Comparison of ENCODE assay signal across 8 cellular contexts in genomic region chr1:64469977-64470669, GRCh38. TPM values are rescaled to one million over a fixed set of nuclear protein-coding genes. Genes with fewer than 3 reads are reported as not detected.
DNase-seq lines count a peak whose midpoint lies in the region; ATAC-seq, FAIRE-seq and TF ChIP-seq lines count a peak whose summit lies in the region.

Gene CACHD1, plus strand, starts transcription at chr1:64470129. Its CDS starts 616 bp downstream, at chr1:64470745.

- H3K9me3 Mint-ChIP-seq in CD4-positive, alpha-beta T cell: no peaks in the 10 kb centered on the region

- intact Hi-C loops in CD4-positive, alpha-beta T cell (cut with DNase I, micrococcal nuclease): loop anchor here (2.0 to 10.0 kb wide), 7 partner anchors 37 to 352 kb away; no protein-coding TSS in a partner anchor
- intact Hi-C loops in stomach (cut with DNase I; ENCODE audit: low total_unique reads): loop anchor here (10.0 kb wide), 1 partner anchor 205 kb away; no protein-coding TSS in a partner anchor

- no peaks in the 10 kb centered on the region for H3K36me3 ChIP-seq in HUES64 (ENCODE audit: insufficient read depth, low read length)
- no peaks in the 10 kb centered on the region for H3K36me3 ChIP-seq in neuron (ENCODE audit: insufficient read depth, low read length)
- no peaks in the 10 kb centered on the region for H3K36me3 ChIP-seq in stomach

- no peak within 1 kb of the TSS for H3K27ac ChIP-seq in CD4-positive, alpha-beta T cell (ENCODE audit: low read depth, low read length)
- H3K27ac ChIP-seq in HUES64 (ENCODE audit: low read depth, low read length) (peak within 1 kb of the TSS; percentile 81), stomach (peak within 1 kb of the TSS; percentile 81 to 92 (median 91))

- CTCF ChIA-PET in CD4-positive, alpha-beta T cell (lab: Charles Lee): no interaction called here

- H3K9me3 ChIP-seq in CD4-positive, alpha-beta T cell (ENCODE audit: control insufficient read depth, low read length): no peaks in the 10 kb centered on the region
- H3K9me3 ChIP-seq in HUES64 (ENCODE audit: insufficient read depth, low read depth, low read length) (no peaks in the 10 kb centered on the region), neuron (ENCODE audit: low read length) (no peaks in the 10 kb centered on the region), stomach (no peaks in the 10 kb centered on the region)

- peak within 1 kb of the TSS; percentile 86 for H3K4me3 ChIP-seq in HUES64 (ENCODE audit: low read length)
- peak within 1 kb of the TSS; percentile 85 for H3K4me3 ChIP-seq in neuron (ENCODE audit: low read length)
- peak within 1 kb of the TSS; percentile 65 to 88 (median 84) for H3K4me3 ChIP-seq in stomach

- no peak for TF ChIP-seq POLR2A in stomach (IDR thresholded peaks at IDR 0.05)

- H3K36me3 Mint-ChIP-seq in CD4-positive, alpha-beta T cell (ENCODE audit: low read depth): peaks cover 4% of the 10 kb centered on the region

- H3K4me1 ChIP-seq in HUES64 (ENCODE audit: insufficient read depth, low read length) (peaks cover 34% of the 10 kb centered on the region), neuron (ENCODE audit: insufficient read depth, low read length) (peaks cover 37% of the 10 kb centered on the region), stomach (peaks cover 12 to 52% (median 46%) of the 10 kb centered on the region in 4 donors)

- peak; percentile 86 for ATAC-seq in CD4-positive, alpha-beta T cell (ENCODE audit: poor library complexity)
- ATAC-seq in GM21360 (IDR thresholded peaks at IDR 0.05; ENCODE audit: unreplicated experiment): peak; percentile 94

- under 1% methylated on average over 84 of the region's 84 CpGs for WGBS in HUES64
- 0 to 2% (median 1%) methylated on average over 19 to 84 of the region's 84 CpGs for WGBS in stomach, 5 donors

- H2AFZ ChIP-seq in neuron (ENCODE audit: low read depth, low read length): peak within 1 kb of the TSS; percentile 31

- peak; percentile 40 for TF ChIP-seq CTCF in CD4-positive, alpha-beta T cell (IDR thresholded peaks at IDR 0.05)
- peak in 3 of 7 experiments; percentile 23 to 58 (median 55) for TF ChIP-seq CTCF in stomach (IDR thresholded peaks at IDR 0.05)

- peaks cover 31% of the 10 kb centered on the region for H3K27me3 ChIP-seq in CD4-positive, alpha-beta T cell (ENCODE audit: control insufficient read depth, insufficient read depth, low read length)
- H3K27me3 ChIP-seq in HUES64 (ENCODE audit: insufficient read depth, low read length): peaks cover 29% of the 10 kb centered on the region
- no peaks in the 10 kb centered on the region for H3K27me3 ChIP-seq in neuron (ENCODE audit: insufficient read depth, low read length)
- H3K27me3 ChIP-seq in stomach: peaks cover 0 to 25% (median 0%) of the 10 kb centered on the region in 3 donors

- TF ChIP-seq EP300 in stomach (IDR thresholded peaks at IDR 0.05): no peak

- H3K27ac Mint-ChIP-seq in CD4-positive, alpha-beta T cell: peak within 1 kb of the TSS; percentile 62

- POLR2A ChIA-PET in CD4-positive, alpha-beta T cell (lab: Charles Lee): no interaction called here

- peak; percentile 4 for FAIRE-seq in RCC 7860 (lab: Jason Lieb, UNC)
- FAIRE-seq in frontal cortex (lab: Jason Lieb, UNC): no peak

- H3K27me3 Mint-ChIP-seq in CD4-positive, alpha-beta T cell: peaks cover 43% of the 10 kb centered on the region

- H3K9ac ChIP-seq in HUES64 (ENCODE audit: low read depth, low read length): peak within 1 kb of the TSS; percentile 86

- peak within 1 kb of the TSS; percentile 92 for H3K4me3 Mint-ChIP-seq in CD4-positive, alpha-beta T cell

- DNase-seq in CD4-positive, alpha-beta T cell: peak in 9 of 10 experiments; percentile 24 to 66 (median 43)
- DNase-seq in RCC 7860 (ENCODE audit: low spot score): peak; percentile 78
- DNase-seq in activated naive CD4-positive, alpha-beta T cell (lab: John Stamatoyannopoulos, UW): peak in 3 of 4 experiments; percentile 20 to 74 (median 57)
- DNase-seq in frontal cortex (ENCODE audit: low spot score in 2 of 2): peak; percentile 76 to 83
- peak; percentile 83 for DNase-seq in stomach

- peaks cover 41% of the 10 kb centered on the region for H3K4me1 Mint-ChIP-seq in CD4-positive, alpha-beta T cell (ENCODE audit: low read depth)

RNA-seq across cellular contexts. Expression of gene CACHD1, which starts in this region (rescaled TPM):
- total RNA-seq in CD4-positive, alpha-beta T cell: 1 to 10 TPM; 6.2 to 7.1 TPM
- polyA plus RNA-seq in HUES64 (2013, experiment 1 of 2): 49.3 TPM
- polyA plus RNA-seq in HUES64 (2013, experiment 2 of 2): 43.1 TPM
- total RNA-seq in frontal cortex (17.5 TPM), stomach (10 to 100 TPM in 2 of 5 donors, 1 to 10 TPM in 3; 1.4 to 22.8 (median 6.7) TPM)
- 1 to 10 TPM; 2.8 to 4.4 (median 3.7) TPM for polyA plus RNA-seq in stomach
